1 cellular context compared by ENCODE assay signal in genomic region chr1:211675230-211676105, GRCh38.
A peak's percentile ranks its signal among the peaks of the same experiment; 100 is the strongest.
TF ChIP-seq lines count a peak whose summit lies in the region.

TSS of gene NEK2 (minus strand) at chr1:211675621. CDS start at chr1:211675479, 142 bp downstream.

TF ChIP-seq in HepG2, 621 proteins besides CTCF, POLR2A, EP300 and RAD21 (continued from another document and continues in another):
- TF ChIP-seq CREB3 (CRISPR knock-in tag; IDR thresholded peaks at IDR 0.05): peak; percentile 77; the same call in 1 of the 2 replicates
- TF ChIP-seq MLXIP (CRISPR knock-in tag; IDR thresholded peaks at IDR 0.05; ENCODE audit: borderline replicate concordance): no peak
- TF ChIP-seq ISL2 (CRISPR knock-in tag; IDR thresholded peaks at IDR 0.05): peak; percentile 91
- TF ChIP-seq ZBTB1 (CRISPR knock-in tag; IDR thresholded peaks at IDR 0.05; ENCODE audit: borderline replicate concordance): no peak
- no peak for TF ChIP-seq NPAS2 (CRISPR knock-in tag; IDR thresholded peaks at IDR 0.05; ENCODE audit: borderline replicate concordance)
- TF ChIP-seq ZSCAN20 (CRISPR knock-in tag; IDR thresholded peaks at IDR 0.05; ENCODE audit: borderline replicate concordance): no peak
- TF ChIP-seq BORCS8-MEF2B (CRISPR knock-in tag; IDR thresholded peaks at IDR 0.05): peak; percentile 74
- peak; percentile 4; the same call in 1 of the 2 replicates for TF ChIP-seq EEA1 (CRISPR knock-in tag; IDR thresholded peaks at IDR 0.05; ENCODE audit: borderline replicate concordance)
- TF ChIP-seq ZNF557 (CRISPR knock-in tag; IDR thresholded peaks at IDR 0.05): no peak; the same call in 1 of the 2 replicates
- no peak for TF ChIP-seq DMTF1 (CRISPR knock-in tag; IDR thresholded peaks at IDR 0.05)
- TF ChIP-seq TEF (CRISPR knock-in tag; IDR thresholded peaks at IDR 0.05): 0 out of 2 replicates have a peak, but pooled peaks have one; percentile 31
- no peak for TF ChIP-seq ZNF496 (CRISPR knock-in tag; IDR thresholded peaks at IDR 0.05; ENCODE audit: insufficient replicate concordance)
- TF ChIP-seq ZMYM3 (CRISPR knock-in tag; IDR thresholded peaks at IDR 0.05): peak; percentile 91
- no peak for TF ChIP-seq PAX8 (CRISPR knock-in tag; IDR thresholded peaks at IDR 0.05; ENCODE audit: borderline replicate concordance)
- no peak for TF ChIP-seq ZNF383 (CRISPR knock-in tag; IDR thresholded peaks at IDR 0.05; ENCODE audit: borderline replicate concordance)
- TF ChIP-seq, protein P1, sequence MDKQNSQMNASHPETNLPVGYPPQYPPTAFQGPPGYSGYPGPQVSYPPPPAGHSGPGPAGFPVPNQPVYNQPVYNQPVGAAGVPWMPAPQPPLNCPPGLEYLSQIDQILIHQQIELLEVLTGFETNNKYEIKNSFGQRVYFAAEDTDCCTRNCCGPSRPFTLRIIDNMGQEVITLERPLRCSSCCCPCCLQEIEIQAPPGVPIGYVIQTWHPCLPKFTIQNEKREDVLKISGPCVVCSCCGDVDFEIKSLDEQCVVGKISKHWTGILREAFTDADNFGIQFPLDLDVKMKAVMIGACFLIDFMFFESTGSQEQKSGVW (CRISPR knock-in tag; IDR thresholded peaks at IDR 0.05; ENCODE audit: borderline replicate concordance): no peak; the same call in 1 of the 2 replicates
- 0 out of 2 replicates have a peak, but pooled peaks have one; percentile 24 for TF ChIP-seq HHEX (CRISPR knock-in tag; IDR thresholded peaks at IDR 0.05)
- TF ChIP-seq, protein P2, sequence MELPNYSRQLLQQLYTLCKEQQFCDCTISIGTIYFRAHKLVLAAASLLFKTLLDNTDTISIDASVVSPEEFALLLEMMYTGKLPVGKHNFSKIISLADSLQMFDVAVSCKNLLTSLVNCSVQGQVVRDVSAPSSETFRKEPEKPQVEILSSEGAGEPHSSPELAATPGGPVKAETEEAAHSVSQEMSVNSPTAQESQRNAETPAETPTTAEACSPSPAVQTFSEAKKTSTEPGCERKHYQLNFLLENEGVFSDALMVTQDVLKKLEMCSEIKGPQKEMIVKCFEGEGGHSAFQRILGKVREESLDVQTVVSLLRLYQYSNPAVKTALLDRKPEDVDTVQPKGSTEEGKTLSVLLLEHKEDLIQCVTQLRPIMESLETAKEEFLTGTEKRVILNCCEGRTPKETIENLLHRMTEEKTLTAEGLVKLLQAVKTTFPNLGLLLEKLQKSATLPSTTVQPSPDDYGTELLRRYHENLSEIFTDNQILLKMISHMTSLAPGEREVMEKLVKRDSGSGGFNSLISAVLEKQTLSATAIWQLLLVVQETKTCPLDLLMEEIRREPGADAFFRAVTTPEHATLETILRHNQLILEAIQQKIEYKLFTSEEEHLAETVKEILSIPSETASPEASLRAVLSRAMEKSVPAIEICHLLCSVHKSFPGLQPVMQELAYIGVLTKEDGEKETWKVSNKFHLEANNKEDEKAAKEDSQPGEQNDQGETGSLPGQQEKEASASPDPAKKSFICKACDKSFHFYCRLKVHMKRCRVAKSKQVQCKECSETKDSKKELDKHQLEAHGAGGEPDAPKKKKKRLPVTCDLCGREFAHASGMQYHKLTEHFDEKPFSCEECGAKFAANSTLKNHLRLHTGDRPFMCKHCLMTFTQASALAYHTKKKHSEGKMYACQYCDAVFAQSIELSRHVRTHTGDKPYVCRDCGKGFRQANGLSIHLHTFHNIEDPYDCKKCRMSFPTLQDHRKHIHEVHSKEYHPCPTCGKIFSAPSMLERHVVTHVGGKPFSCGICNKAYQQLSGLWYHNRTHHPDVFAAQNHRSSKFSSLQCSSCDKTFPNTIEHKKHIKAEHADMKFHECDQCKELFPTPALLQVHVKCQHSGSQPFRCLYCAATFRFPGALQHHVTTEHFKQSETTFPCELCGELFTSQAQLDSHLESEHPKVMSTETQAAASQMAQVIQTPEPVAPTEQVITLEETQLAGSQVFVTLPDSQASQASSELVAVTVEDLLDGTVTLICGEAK (IDR thresholded peaks at IDR 0.05): no peak
- TF ChIP-seq, protein P2 (CRISPR knock-in tag; IDR thresholded peaks at IDR 0.05): no peak; the same call in 1 of the 2 replicates
- no peak for TF ChIP-seq XBP1 (CRISPR knock-in tag; IDR thresholded peaks at IDR 0.05)
- TF ChIP-seq ZNF772 (CRISPR knock-in tag; IDR thresholded peaks at IDR 0.05): peak; percentile 14; the same call in 1 of the 2 replicates
- peak; percentile 97 for TF ChIP-seq E2F5 (CRISPR knock-in tag; conservative IDR thresholded peaks at IDR 0.05)
- 0 out of 2 replicates have a peak, but pooled peaks have one; percentile 39 for TF ChIP-seq KDM1A (CRISPR knock-in tag; IDR thresholded peaks at IDR 0.05)
- TF ChIP-seq HINFP (CRISPR knock-in tag; IDR thresholded peaks at IDR 0.05; ENCODE audit: low read depth): 0 out of 2 replicates have a peak, but pooled peaks have one; percentile 5
- TF ChIP-seq ZNF550 (CRISPR knock-in tag; IDR thresholded peaks at IDR 0.05; ENCODE audit: borderline replicate concordance): no peak
- peak; percentile 74; the same call in 1 of the 2 replicates for TF ChIP-seq HIVEP1 (CRISPR knock-in tag; IDR thresholded peaks at IDR 0.05)
- 0 out of 2 replicates have a peak, but pooled peaks have one; percentile 43 for TF ChIP-seq RBAK (CRISPR knock-in tag; IDR thresholded peaks at IDR 0.05)
- TF ChIP-seq SP1 (IDR thresholded peaks at IDR 0.05): no peak
- TF ChIP-seq SP1 (CRISPR knock-in tag; IDR thresholded peaks at IDR 0.05): peak; percentile 61; the same call in 1 of the 2 replicates
- TF ChIP-seq ZBTB8A (CRISPR knock-in tag; IDR thresholded peaks at IDR 0.05; ENCODE audit: borderline replicate concordance, low read depth): no peak
- TF ChIP-seq, protein P3, sequence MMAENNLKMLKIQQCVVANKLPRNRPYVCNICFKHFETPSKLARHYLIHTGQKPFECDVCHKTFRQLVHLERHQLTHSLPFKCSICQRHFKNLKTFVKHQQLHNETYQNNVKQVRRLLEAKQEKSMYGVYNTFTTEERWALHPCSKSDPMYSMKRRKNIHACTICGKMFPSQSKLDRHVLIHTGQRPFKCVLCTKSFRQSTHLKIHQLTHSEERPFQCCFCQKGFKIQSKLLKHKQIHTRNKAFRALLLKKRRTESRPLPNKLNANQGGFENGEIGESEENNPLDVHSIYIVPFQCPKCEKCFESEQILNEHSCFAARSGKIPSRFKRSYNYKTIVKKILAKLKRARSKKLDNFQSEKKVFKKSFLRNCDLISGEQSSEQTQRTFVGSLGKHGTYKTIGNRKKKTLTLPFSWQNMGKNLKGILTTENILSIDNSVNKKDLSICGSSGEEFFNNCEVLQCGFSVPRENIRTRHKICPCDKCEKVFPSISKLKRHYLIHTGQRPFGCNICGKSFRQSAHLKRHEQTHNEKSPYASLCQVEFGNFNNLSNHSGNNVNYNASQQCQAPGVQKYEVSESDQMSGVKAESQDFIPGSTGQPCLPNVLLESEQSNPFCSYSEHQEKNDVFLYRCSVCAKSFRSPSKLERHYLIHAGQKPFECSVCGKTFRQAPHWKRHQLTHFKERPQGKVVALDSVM (CRISPR knock-in tag; IDR thresholded peaks at IDR 0.05): peak; percentile 8; the same call in 1 of the 2 replicates
- TF ChIP-seq ZNF7 (CRISPR knock-in tag; IDR thresholded peaks at IDR 0.05): no peak
- no peak for TF ChIP-seq CBX2 (IDR thresholded peaks at IDR 0.05; ENCODE audit: low read depth, low read length)
- peak; percentile 26; the same call in 1 of the 2 replicates for TF ChIP-seq CBX2 (CRISPR knock-in tag; IDR thresholded peaks at IDR 0.05; ENCODE audit: low read depth)
